1 cellular context compared by ENCODE assay signal in genomic region chr15:45631831-45632230, GRCh38.
TF ChIP-seq lines count a peak whose summit lies in the region.

No MANE protein-coding gene starts in this region.

TF ChIP-seq in HepG2, 621 proteins besides CTCF, POLR2A, EP300 and RAD21:
- TF ChIP-seq CCDC6 (CRISPR knock-in tag; IDR thresholded peaks at IDR 0.05) (no peak), ZNF382 (CRISPR knock-in tag; IDR thresholded peaks at IDR 0.05; ENCODE audit: borderline replicate concordance) (no peak), RAD51 (IDR thresholded peaks at IDR 0.05; ENCODE audit: borderline replicate concordance) (no peak), ZNF570 (CRISPR knock-in tag; IDR thresholded peaks at IDR 0.05; ENCODE audit: borderline replicate concordance) (no peak), ZNF101 (CRISPR knock-in tag; IDR thresholded peaks at IDR 0.05; ENCODE audit: borderline replicate concordance, low read depth) (no peak), GMEB2 (CRISPR knock-in tag; IDR thresholded peaks at IDR 0.05; ENCODE audit: low read depth) (no peak), FOXA1 (IDR thresholded peaks at IDR 0.05) (no peak), FOXA1 (CRISPR knock-in tag; IDR thresholded peaks at IDR 0.05) (no peak), ZNF839 (CRISPR knock-in tag; IDR thresholded peaks at IDR 0.05; ENCODE audit: borderline replicate concordance) (no peak)
- TF ChIP-seq, protein P1, sequence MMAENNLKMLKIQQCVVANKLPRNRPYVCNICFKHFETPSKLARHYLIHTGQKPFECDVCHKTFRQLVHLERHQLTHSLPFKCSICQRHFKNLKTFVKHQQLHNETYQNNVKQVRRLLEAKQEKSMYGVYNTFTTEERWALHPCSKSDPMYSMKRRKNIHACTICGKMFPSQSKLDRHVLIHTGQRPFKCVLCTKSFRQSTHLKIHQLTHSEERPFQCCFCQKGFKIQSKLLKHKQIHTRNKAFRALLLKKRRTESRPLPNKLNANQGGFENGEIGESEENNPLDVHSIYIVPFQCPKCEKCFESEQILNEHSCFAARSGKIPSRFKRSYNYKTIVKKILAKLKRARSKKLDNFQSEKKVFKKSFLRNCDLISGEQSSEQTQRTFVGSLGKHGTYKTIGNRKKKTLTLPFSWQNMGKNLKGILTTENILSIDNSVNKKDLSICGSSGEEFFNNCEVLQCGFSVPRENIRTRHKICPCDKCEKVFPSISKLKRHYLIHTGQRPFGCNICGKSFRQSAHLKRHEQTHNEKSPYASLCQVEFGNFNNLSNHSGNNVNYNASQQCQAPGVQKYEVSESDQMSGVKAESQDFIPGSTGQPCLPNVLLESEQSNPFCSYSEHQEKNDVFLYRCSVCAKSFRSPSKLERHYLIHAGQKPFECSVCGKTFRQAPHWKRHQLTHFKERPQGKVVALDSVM (CRISPR knock-in tag; IDR thresholded peaks at IDR 0.05): no peak
